ENCODE assay signal across 9 cellular contexts in genomic region chr4:152220201-152220666, GRCh38.
DNase-seq lines count a peak whose midpoint lies in the region; ATAC-seq and TF ChIP-seq lines count a peak whose summit lies in the region.
"Had no signal": no experiment of that assay in that cellular context is flagged by ENCODE, and none has a peak within 500 bp of the region (broad histone marks: within the 10 kb centered on the region; RNA-seq: fewer than 3 reads in every experiment).

No MANE protein-coding gene starts in this region.

- no TSS peak for BruUV-seq in HCT116 (replicated peaks; lab: Mats Ljungman, UMichigan)

- H3K27me3 ChIP-seq in HCT116 (ENCODE audit: insufficient read depth, low read length) (no peaks in the 10 kb centered on the region), osteoblast (ENCODE audit: insufficient read depth, low read length) (peaks cover 4% of the 10 kb centered on the region)

- H3K27ac ChIP-seq in HCT116 (ENCODE audit: low read depth, low read length) (no peak overlapping the region), osteoblast (ENCODE audit: low read depth, low read length) (no peak overlapping the region)

- no peak overlapping the region for H3K27ac Mint-ChIP-seq in type B pancreatic cell
- H3K27ac Mint-ChIP-seq: memory B cell had no signal

- ATAC-seq in GM18870 (IDR thresholded peaks at IDR 0.05; ENCODE audit: unreplicated experiment) = peak; percentile 63
- peak; percentile 34; the same call in 1 of the 2 replicates for ATAC-seq in HCT116

- H3K36me3 ChIP-seq in HCT116 (ENCODE audit: control insufficient read depth in 1 of 2, insufficient read depth in 2 of 2, low read length in 2 of 2) (no peaks in the 10 kb centered on the region), osteoblast (ENCODE audit: insufficient read depth, low read length) (no peaks in the 10 kb centered on the region)

- no peaks in the 10 kb centered on the region for H4K20me1 ChIP-seq in HCT116 (ENCODE audit: insufficient read depth)
- H4K20me1 ChIP-seq in osteoblast (ENCODE audit: insufficient read depth, low read length) = no peaks in the 10 kb centered on the region

- no peak overlapping the region for H3K4me2 ChIP-seq in HCT116 (ENCODE audit: low read length)
- peak overlapping the region; percentile 24 for H3K4me2 ChIP-seq in osteoblast (ENCODE audit: insufficient read depth, low read length)

- TF ChIP-seq CTCF in HCT116 (IDR thresholded peaks at IDR 0.05 in 2 of 3, conservative IDR thresholded peaks at IDR 0.05 in 1 of 3; ENCODE audit: borderline replicate concordance in 1 of 3, insufficient read depth in 1 of 3, low read depth in 2 of 3, low read length in 2 of 3) = no peak
- no peak for TF ChIP-seq CTCF in osteoblast (IDR thresholded peaks at IDR 0.05; ENCODE audit: extremely low read depth, low read depth, low read length)
- TF ChIP-seq CTCF in type B pancreatic cell (conservative IDR thresholded peaks at IDR 0.05) = no peak

- no peaks in the 10 kb centered on the region for H3K36me3 Mint-ChIP-seq in type B pancreatic cell
- H3K36me3 Mint-ChIP-seq: memory B cell had no signal

- CTCF ChIA-PET in HCT116 (lab: Charles Lee) = no interaction called here

- H3K27me3 Mint-ChIP-seq in type B pancreatic cell = no peaks in the 10 kb centered on the region
- H3K27me3 Mint-ChIP-seq: memory B cell had no signal

- H2AFZ ChIP-seq in HCT116 (ENCODE audit: low read depth, low read length, poor library complexity, severe bottlenecking) (peak overlapping the region; percentile 17), osteoblast (ENCODE audit: low read length) (no peak overlapping the region)

- H3K79me2 ChIP-seq in HCT116 (ENCODE audit: insufficient read depth, low read length) (no peaks in the 10 kb centered on the region), osteoblast (ENCODE audit: insufficient read depth, low read length) (no peaks in the 10 kb centered on the region)

- DNase-seq in HCT116 (ENCODE audit: low read depth, low spot score) (no peak), NCI-H226 (peak; percentile 60), osteoblast (ENCODE audit: insufficient read length, low spot score, missing footprints) (peak; percentile 66), HK-2 (ENCODE audit: unreplicated experiment) (no peak), type B pancreatic cell (ENCODE audit: extremely low spot score, unreplicated experiment) (no peak), DMS 273 treated with DMSO at 0.1 percent for 48 hours (lab: John Stamatoyannopoulos, UW) (no peak)
- DNase-seq: NCI-H2107 had no signal

- POLR2A ChIA-PET in HCT116 (lab: Charles Lee) = no interaction called here

- H3K4me3 ChIP-seq in HCT116 (replicated peaks in 1 of 2; ENCODE audit: low read depth in 1 of 2, low read length in 2 of 2) = no peak overlapping the region
- H3K4me3 ChIP-seq in osteoblast (ENCODE audit: insufficient read depth, low read length) = no peak overlapping the region

- no peak for TF ChIP-seq RAD21 in HCT116 (IDR thresholded peaks at IDR 0.05; ENCODE audit: low read depth)

- H3K4me1 ChIP-seq in HCT116 (ENCODE audit: control insufficient read depth in 1 of 2, insufficient read depth in 2 of 2, low read length in 2 of 2) = peaks cover 0 to 5% of the 10 kb centered on the region in 2 experiments; a peak in 2 of 4 replicates
- H3K4me1 ChIP-seq in osteoblast (ENCODE audit: insufficient read depth, low read length) = peaks cover 8% of the 10 kb centered on the region

- H3K4me1 Mint-ChIP-seq in type B pancreatic cell (ENCODE audit: unreplicated experiment) = peaks cover 28% of the 10 kb centered on the region

- RAD21 ChIA-PET in HCT116 (lab: Charles Lee; ENCODE audit: low non-redundant PET in 1 of 2, low total read pairs in 2 of 2, uncharacterized antibody in 2 of 2, unreplicated experiment in 2 of 2) = no interaction called here

- H3K9ac ChIP-seq in HCT116 (ENCODE audit: low read length) = no peak overlapping the region

- no peak overlapping the region for H3K4me3 Mint-ChIP-seq in type B pancreatic cell
- H3K4me3 Mint-ChIP-seq: memory B cell had no signal

- H3K9me2 ChIP-seq in HCT116 (ENCODE audit: insufficient read depth) = no peaks in the 10 kb centered on the region

- intact Hi-C loops in HCT116 (cut with micrococcal nuclease) = no loop called here

- peaks cover 7% of the 10 kb centered on the region for H3K9me3 Mint-ChIP-seq in type B pancreatic cell
- H3K9me3 Mint-ChIP-seq: memory B cell had no signal

- H3K9me3 ChIP-seq in HCT116 (ENCODE audit: control insufficient read depth in 1 of 2, insufficient read depth in 1 of 2, low read depth in 1 of 2, low read length in 2 of 2) (no peaks in the 10 kb centered on the region), osteoblast (ENCODE audit: low read depth, low read length) (peaks cover 3% of the 10 kb centered on the region)

- TF ChIP-seq POLR2A in HCT116 (IDR thresholded peaks at IDR 0.05; ENCODE audit: borderline replicate concordance, extremely low read depth, insufficient read depth, insufficient read length) = no peak

TF ChIP-seq in HCT116, 20 proteins besides CTCF, POLR2A, EP300 and RAD21:
- TF ChIP-seq YY1 (IDR thresholded peaks at IDR 0.05; ENCODE audit: extremely low read depth, insufficient replicate concordance, low read depth, low read length) (no peak), EZH2phosphoT487 (IDR thresholded peaks at IDR 0.05; ENCODE audit: borderline replicate concordance) (no peak), ZNF274 (IDR thresholded peaks at IDR 0.05; ENCODE audit: low read depth, low read length) (no peak), ELF1 (IDR thresholded peaks at IDR 0.05; ENCODE audit: borderline replicate concordance, low read depth) (no peak), SIN3A (IDR thresholded peaks at IDR 0.05; ENCODE audit: low read depth) (no peak), ZFX (IDR thresholded peaks at IDR 0.05) (no peak), EGR1 (IDR thresholded peaks at IDR 0.05; ENCODE audit: low read depth) (no peak), FOSL1 (IDR thresholded peaks at IDR 0.05; ENCODE audit: low read depth) (no peak), SP1 (IDR thresholded peaks at IDR 0.05; ENCODE audit: low read depth) (no peak), JUND (IDR thresholded peaks at IDR 0.05) (no peak), EZH2 (IDR thresholded peaks at IDR 0.05) (no peak), POLR2AphosphoS5 (IDR thresholded peaks at IDR 0.05; ENCODE audit: low read depth, low read length) (no peak), SRF (IDR thresholded peaks at IDR 0.05; ENCODE audit: low read depth) (no peak), TCF7L2 (IDR thresholded peaks at IDR 0.05; ENCODE audit: borderline replicate concordance, extremely low read depth, insufficient read depth, insufficient read length) (no peak)
- TF ChIP-seq, protein P1, sequence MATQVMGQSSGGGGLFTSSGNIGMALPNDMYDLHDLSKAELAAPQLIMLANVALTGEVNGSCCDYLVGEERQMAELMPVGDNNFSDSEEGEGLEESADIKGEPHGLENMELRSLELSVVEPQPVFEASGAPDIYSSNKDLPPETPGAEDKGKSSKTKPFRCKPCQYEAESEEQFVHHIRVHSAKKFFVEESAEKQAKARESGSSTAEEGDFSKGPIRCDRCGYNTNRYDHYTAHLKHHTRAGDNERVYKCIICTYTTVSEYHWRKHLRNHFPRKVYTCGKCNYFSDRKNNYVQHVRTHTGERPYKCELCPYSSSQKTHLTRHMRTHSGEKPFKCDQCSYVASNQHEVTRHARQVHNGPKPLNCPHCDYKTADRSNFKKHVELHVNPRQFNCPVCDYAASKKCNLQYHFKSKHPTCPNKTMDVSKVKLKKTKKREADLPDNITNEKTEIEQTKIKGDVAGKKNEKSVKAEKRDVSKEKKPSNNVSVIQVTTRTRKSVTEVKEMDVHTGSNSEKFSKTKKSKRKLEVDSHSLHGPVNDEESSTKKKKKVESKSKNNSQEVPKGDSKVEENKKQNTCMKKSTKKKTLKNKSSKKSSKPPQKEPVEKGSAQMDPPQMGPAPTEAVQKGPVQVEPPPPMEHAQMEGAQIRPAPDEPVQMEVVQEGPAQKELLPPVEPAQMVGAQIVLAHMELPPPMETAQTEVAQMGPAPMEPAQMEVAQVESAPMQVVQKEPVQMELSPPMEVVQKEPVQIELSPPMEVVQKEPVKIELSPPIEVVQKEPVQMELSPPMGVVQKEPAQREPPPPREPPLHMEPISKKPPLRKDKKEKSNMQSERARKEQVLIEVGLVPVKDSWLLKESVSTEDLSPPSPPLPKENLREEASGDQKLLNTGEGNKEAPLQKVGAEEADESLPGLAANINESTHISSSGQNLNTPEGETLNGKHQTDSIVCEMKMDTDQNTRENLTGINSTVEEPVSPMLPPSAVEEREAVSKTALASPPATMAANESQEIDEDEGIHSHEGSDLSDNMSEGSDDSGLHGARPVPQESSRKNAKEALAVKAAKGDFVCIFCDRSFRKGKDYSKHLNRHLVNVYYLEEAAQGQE (IDR thresholded peaks at IDR 0.05; ENCODE audit: low read depth) = no peak
- TF ChIP-seq, protein P2, sequence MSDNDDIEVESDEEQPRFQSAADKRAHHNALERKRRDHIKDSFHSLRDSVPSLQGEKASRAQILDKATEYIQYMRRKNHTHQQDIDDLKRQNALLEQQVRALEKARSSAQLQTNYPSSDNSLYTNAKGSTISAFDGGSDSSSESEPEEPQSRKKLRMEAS (IDR thresholded peaks at IDR 0.05) = no peak
- TF ChIP-seq, protein P3, sequence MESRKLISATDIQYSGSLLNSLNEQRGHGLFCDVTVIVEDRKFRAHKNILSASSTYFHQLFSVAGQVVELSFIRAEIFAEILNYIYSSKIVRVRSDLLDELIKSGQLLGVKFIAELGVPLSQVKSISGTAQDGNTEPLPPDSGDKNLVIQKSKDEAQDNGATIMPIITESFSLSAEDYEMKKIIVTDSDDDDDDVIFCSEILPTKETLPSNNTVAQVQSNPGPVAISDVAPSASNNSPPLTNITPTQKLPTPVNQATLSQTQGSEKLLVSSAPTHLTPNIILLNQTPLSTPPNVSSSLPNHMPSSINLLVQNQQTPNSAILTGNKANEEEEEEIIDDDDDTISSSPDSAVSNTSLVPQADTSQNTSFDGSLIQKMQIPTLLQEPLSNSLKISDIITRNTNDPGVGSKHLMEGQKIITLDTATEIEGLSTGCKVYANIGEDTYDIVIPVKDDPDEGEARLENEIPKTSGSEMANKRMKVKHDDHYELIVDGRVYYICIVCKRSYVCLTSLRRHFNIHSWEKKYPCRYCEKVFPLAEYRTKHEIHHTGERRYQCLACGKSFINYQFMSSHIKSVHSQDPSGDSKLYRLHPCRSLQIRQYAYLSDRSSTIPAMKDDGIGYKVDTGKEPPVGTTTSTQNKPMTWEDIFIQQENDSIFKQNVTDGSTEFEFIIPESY (IDR thresholded peaks at IDR 0.05; ENCODE audit: extremely low read depth, insufficient replicate concordance, low read length) = no peak

Comparison
In these comparisons a context has a peak if more than half of its experiments do, and no peak if none do; other contexts are left out.
1. DNase-seq: peak in NCI-H226 (single experiment) and osteoblast (single experiment); none in HCT116 (single experiment), HK-2 (single experiment), type B pancreatic cell (single experiment) and DMS 273 treated with DMSO at 0.1 percent for 48 hours (single experiment).